22 cellular contexts compared by ENCODE assay signal in the genomic region with DNA sequence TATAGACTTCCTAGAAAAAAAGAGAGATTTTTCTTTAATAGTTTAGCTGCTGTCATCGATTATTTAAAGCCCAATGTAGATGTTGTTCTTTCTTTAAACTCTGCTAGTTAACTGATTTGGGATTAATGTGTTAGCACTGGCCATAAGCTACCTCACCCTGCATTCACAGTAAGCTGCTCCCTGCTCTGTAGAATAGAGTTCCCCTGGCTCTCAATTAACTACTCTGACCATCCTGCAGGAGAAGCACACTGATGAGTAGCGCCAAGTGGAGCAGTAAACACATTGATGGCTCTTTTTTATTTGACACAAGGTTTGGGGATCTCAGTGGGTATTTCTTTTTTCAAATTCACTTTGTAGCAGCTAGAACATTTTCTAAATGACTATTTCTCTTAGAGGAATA.
DNase-seq lines count a peak whose midpoint lies in the region; ATAC-seq and TF ChIP-seq lines count a peak whose summit lies in the region.
"Had no signal": no experiment of that assay in that cellular context is flagged by ENCODE, and none has a peak within 500 bp of the region (broad histone marks: within the 10 kb centered on the region; RNA-seq: fewer than 3 reads in every experiment).

No MANE protein-coding gene starts in this region.

- no peak for TF ChIP-seq POLR2A in prostate gland (IDR thresholded peaks at IDR 0.05)

- peaks cover 25% of the 10 kb centered on the region for H3K4me1 ChIP-seq in Panc1 (ENCODE audit: control insufficient read depth, insufficient read depth, low read length)
- H3K4me1 ChIP-seq in prostate gland (replicated peaks): peaks cover 4% of the 10 kb centered on the region

- H3K27me3 ChIP-seq in Panc1 (ENCODE audit: control insufficient read depth, insufficient read depth, low read length): no peaks in the 10 kb centered on the region
- no peaks in the 10 kb centered on the region for H3K27me3 ChIP-seq in prostate gland (replicated peaks; ENCODE audit: insufficient read depth)
- H3K27me3 ChIP-seq: BE2C had no signal

- POLR2A ChIA-PET in Panc1 (lab: Charles Lee): no interaction called here

- no peaks in the 10 kb centered on the region for H3K36me3 Mint-ChIP-seq in glutamatergic neuron (ENCODE audit: unreplicated experiment)
- H3K36me3 Mint-ChIP-seq: CD4-positive, CD25-positive, alpha-beta regulatory T cell; CD8-positive, alpha-beta memory T cell had no signal

- H3K27ac Mint-ChIP-seq in glutamatergic neuron (ENCODE audit: unreplicated experiment): peak overlapping the region; percentile 23
- H3K27ac Mint-ChIP-seq: CD4-positive, CD25-positive, alpha-beta regulatory T cell; CD8-positive, alpha-beta memory T cell; HFFc6 had no signal

- H3K4me1 Mint-ChIP-seq in glutamatergic neuron (ENCODE audit: low read depth, unreplicated experiment): peaks cover 35% of the 10 kb centered on the region
- H3K4me1 Mint-ChIP-seq: CD4-positive, CD25-positive, alpha-beta regulatory T cell; CD8-positive, alpha-beta memory T cell had no signal

- intact Hi-C loops in Panc1 (cut with micrococcal nuclease; ENCODE audit: unreplicated experiment): no loop called here
- intact Hi-C loops in prostate gland (cut with DNase I): no loop called here

- CTCF ChIA-PET in Panc1 (lab: Charles Lee): no interaction called here

- H3K4me3 ChIP-seq in Panc1 (ENCODE audit: low read depth in 2 of 2, low read length in 2 of 2) (no peak overlapping the region), prostate gland (no peak overlapping the region)
- H3K4me3 ChIP-seq: GM12878, GM23248 had no signal

- peak; percentile 48 for DNase-seq in NCI-H82 (lab: John Stamatoyannopoulos, UW)
- no peak for DNase-seq in NCI-H82 treated with DMSO at 0.1 percent for 48 hours (lab: John Stamatoyannopoulos, UW; ENCODE audit: unreplicated experiment)
- DNase-seq in Panc1 (ENCODE audit: low read depth, low spot score): no peak
- no peak for DNase-seq in glutamatergic neuron
- DNase-seq in retina: peak; percentile 25
- DNase-seq in NCI-H226: no peak
- DNase-seq in prostate gland (ENCODE audit: low spot score): no peak
- DNase-seq: BE2C; C1 segment of cervical spinal cord; CD4-positive, CD25-positive, alpha-beta regulatory T cell; CD8-positive, alpha-beta memory T cell; COR-L47; DMS 273 treated with DMSO at 0.1 percent for 48 hours; DMS53; DND-41; EL; GM23248; HCEC 1CT; HFFc6 had no signal

- ATAC-seq in Panc1 (no peak), HG03175 (IDR thresholded peaks at IDR 0.05; ENCODE audit: unreplicated experiment) (no peak)
- ATAC-seq: GM12878 had no signal

- H3K9me3 Mint-ChIP-seq in glutamatergic neuron (ENCODE audit: unreplicated experiment): peaks cover 2% of the 10 kb centered on the region

- peak overlapping the region; percentile 94; the same call in 1 of the 2 replicates for H3K27ac ChIP-seq in Panc1 (ENCODE audit: low read length)
- H3K27ac ChIP-seq in prostate gland: no peak overlapping the region
- H3K27ac ChIP-seq: GM23248, HL-60 had no signal

- BruUV-seq in Panc1 (replicated peaks; lab: Mats Ljungman, UMichigan): no TSS peak

- no peaks in the 10 kb centered on the region for H3K9me3 ChIP-seq in Panc1 (ENCODE audit: control insufficient read depth, insufficient read depth, low read depth, low read length)
- no peaks in the 10 kb centered on the region for H3K9me3 ChIP-seq in prostate gland
- H3K9me3 ChIP-seq: BE2C had no signal

- peaks cover 3% of the 10 kb centered on the region for H3K27me3 Mint-ChIP-seq in glutamatergic neuron (ENCODE audit: unreplicated experiment)
- H3K27me3 Mint-ChIP-seq: CD4-positive, CD25-positive, alpha-beta regulatory T cell; CD8-positive, alpha-beta memory T cell had no signal

- WGBS in prostate gland: 93% methylated on average over 2 of the region's 2 CpGs

- no peak overlapping the region for H3K4me3 Mint-ChIP-seq in glutamatergic neuron (ENCODE audit: unreplicated experiment)
- H3K4me3 Mint-ChIP-seq: CD4-positive, CD25-positive, alpha-beta regulatory T cell; CD8-positive, alpha-beta memory T cell; HFFc6 had no signal

- in situ Hi-C loops in Panc1 (cut with HindIII; ENCODE audit: low pct_unique_long_range_greater_than_20kb, low sequenced_read_pairs): no loop called here

- H3K36me3 ChIP-seq in Panc1 (ENCODE audit: control insufficient read depth, insufficient read depth, low read length) (no peaks in the 10 kb centered on the region), prostate gland (no peaks in the 10 kb centered on the region)
- H3K36me3 ChIP-seq: BE2C had no signal

- no peak for TF ChIP-seq CTCF in Panc1 (IDR thresholded peaks at IDR 0.05)
- TF ChIP-seq CTCF in glutamatergic neuron (IDR thresholded peaks at IDR 0.05; ENCODE audit: partially characterized antibody, unreplicated experiment): no peak
- no peak for TF ChIP-seq CTCF in prostate gland (IDR thresholded peaks at IDR 0.05)

Comparison
In these comparisons a context has a peak if more than half of its experiments do, and no peak if none do; other contexts are left out.
1. DNase-seq: peak in NCI-H82 (single experiment) and retina (single experiment); none in NCI-H82 treated with DMSO at 0.1 percent for 48 hours (single experiment), Panc1 (single experiment), glutamatergic neuron (single experiment), NCI-H226 (single experiment) and prostate gland (single experiment).